8 cellular contexts compared by ENCODE assay signal in genomic region chr12:57489157-57489641, GRCh38. TPM values are rescaled to one million over a fixed set of nuclear protein-coding genes. Genes with fewer than 3 reads are reported as not detected.
A peak's percentile ranks its signal among the peaks of the same experiment; 100 is the strongest.
DNase-seq lines count a peak whose midpoint lies in the region; ATAC-seq and TF ChIP-seq lines count a peak whose summit lies in the region.

No MANE protein-coding gene starts in this region.

- H3K27me3 ChIP-seq in BLaER1 treated with 17β-estradiol and CSF1 and Interleukin-3, amounts not matched to agents 10 nM and 100 nM, result no peaks in the 10 kb centered on the region
- H3K27me3 ChIP-seq in Karpas-422 (ENCODE audit: low read length) (no peaks in the 10 kb centered on the region), muscle layer of duodenum (ENCODE audit: low read depth, low read length) (no peaks in the 10 kb centered on the region)

- H3K36me3 ChIP-seq in BLaER1 treated with 17β-estradiol and CSF1 and Interleukin-3, amounts not matched to agents 10 nM and 100 nM, result peaks cover 45 to 49% (median 47%) of the 10 kb centered on the region in 11 experiments
- H3K36me3 ChIP-seq in Karpas-422 (ENCODE audit: insufficient read depth, low read length) (peaks cover 38% of the 10 kb centered on the region), muscle layer of duodenum (ENCODE audit: control insufficient read depth in 1 of 2, insufficient read depth in 2 of 2, low read length in 2 of 2) (peaks cover 24 to 29% of the 10 kb centered on the region in 2 donors)

- DNase-seq in Karpas-422, result no peak
- peak in 1 of 2 donors; percentile 37 for DNase-seq in cardiac fibroblast (ENCODE audit: low read depth in 2 of 2)
- DNase-seq in NCI-H1092 (lab: John Stamatoyannopoulos, UW), result no peak
- no peak for DNase-seq in NCI-H526 treated with DMSO at 0.1 percent for 48 hours (lab: John Stamatoyannopoulos, UW)
- no peak for DNase-seq in NCI-H510A (lab: John Stamatoyannopoulos, UW)

- peaks cover 0 to 7% (median 4%) of the 10 kb centered on the region in 11 experiments; a peak in 8 of 22 replicates for H3K9me3 ChIP-seq in BLaER1 treated with 17β-estradiol and CSF1 and Interleukin-3, amounts not matched to agents 10 nM and 100 nM (replicated peaks in 1 of 11)
- H3K9me3 ChIP-seq in Karpas-422 (ENCODE audit: low read length), result no peaks in the 10 kb centered on the region
- no peaks in the 10 kb centered on the region for H3K9me3 ChIP-seq in muscle layer of duodenum (ENCODE audit: control insufficient read depth in 1 of 2, low read length in 2 of 2)

- peak overlapping the region in 10 of 11 experiments; percentile 82 to 96 (median 90); a peak in 15 of 22 replicates for H3K27ac ChIP-seq in BLaER1 treated with 17β-estradiol and CSF1 and Interleukin-3, amounts not matched to agents 10 nM and 100 nM
- peak overlapping the region; percentile 70; the same call in 1 of the 2 replicates for H3K27ac ChIP-seq in Karpas-422 (ENCODE audit: low read length)
- H3K27ac ChIP-seq in muscle layer of duodenum (ENCODE audit: low read length), result peak overlapping the region; percentile 72

- H4K20me1 ChIP-seq in BLaER1 treated with 17β-estradiol and CSF1 and Interleukin-3, amounts not matched to agents 10 nM and 100 nM, result peaks cover 0 to 44% (median 26%) of the 10 kb centered on the region in 11 experiments; a peak in 17 of 22 replicates
- H4K20me1 ChIP-seq in Karpas-422 (ENCODE audit: insufficient read depth, low read depth, low read length), result peaks cover 8% of the 10 kb centered on the region; the same call in 1 of the 2 replicates

- H3K9ac ChIP-seq in BLaER1 treated with 17β-estradiol and CSF1 and Interleukin-3, amounts not matched to agents 10 nM and 100 nM, result peak overlapping the region; percentile 82 to 98 (median 90)
- H3K9ac ChIP-seq in Karpas-422 (ENCODE audit: low read length), result peak overlapping the region; percentile 89

- H3K4me1 ChIP-seq in BLaER1 treated with 17β-estradiol and CSF1 and Interleukin-3, amounts not matched to agents 10 nM and 100 nM, result peaks cover 15 to 32% (median 22%) of the 10 kb centered on the region in 10 experiments
- H3K4me1 ChIP-seq in Karpas-422 (ENCODE audit: low read length), result peaks cover 14% of the 10 kb centered on the region
- peaks cover 3 to 13% of the 10 kb centered on the region in 2 donors for H3K4me1 ChIP-seq in muscle layer of duodenum (ENCODE audit: control insufficient read depth in 1 of 2, insufficient read depth in 2 of 2, low read length in 2 of 2)

- peak overlapping the region; percentile 75 to 98 (median 85) for H3K4me3 ChIP-seq in BLaER1 treated with 17β-estradiol and CSF1 and Interleukin-3, amounts not matched to agents 10 nM and 100 nM
- H3K4me3 ChIP-seq in Karpas-422 (ENCODE audit: low read length) (peak overlapping the region; percentile 93), cardiac fibroblast (replicated peaks in 1 of 2; ENCODE audit: low read depth in 2 of 2, low read length in 2 of 2) (peak overlapping the region; percentile 99), muscle layer of duodenum (ENCODE audit: low read depth in 1 of 2, low read length in 2 of 2) (peak overlapping the region; percentile 95 to 98)

- H3K4me2 ChIP-seq in BLaER1 treated with 17β-estradiol and CSF1 and Interleukin-3, amounts not matched to agents 10 nM and 100 nM, result peak overlapping the region; percentile 75 to 97 (median 93)
- peak overlapping the region; percentile 83 for H3K4me2 ChIP-seq in Karpas-422 (ENCODE audit: low read depth, low read length, poor library complexity, severe bottlenecking)

- H2AFZ ChIP-seq in Karpas-422 (ENCODE audit: low read length), result no peak overlapping the region

- ATAC-seq in HG03565 (IDR thresholded peaks at IDR 0.05; ENCODE audit: unreplicated experiment), result no peak

- H3K9me2 ChIP-seq in Karpas-422 (replicated peaks; ENCODE audit: insufficient read depth, low read length), result no peaks in the 10 kb centered on the region

- TF ChIP-seq CTCF in cardiac fibroblast (IDR thresholded peaks at IDR 0.05; ENCODE audit: low read depth, low read length), result no peak

- H3K79me2 ChIP-seq in Karpas-422 (ENCODE audit: low read length), result peaks cover 26% of the 10 kb centered on the region

RNA-seq across cellular contexts. Expression of gene MARS1, which starts 1.3 kb away (rescaled TPM):
- 204 and 260 TPM in 2 replicates for total RNA-seq in Karpas-422 (2014; rRNA removed; shearing (Covaris generic); ENCODE audit: low replicate concordance)

RNA-seq across cellular contexts. Expression of gene ARHGAP9, which starts 9.5 kb away (rescaled TPM):
- total RNA-seq in Karpas-422 (2014; rRNA removed; shearing (Covaris generic); ENCODE audit: low replicate concordance), result 6.7 and 12.3 TPM in 2 replicates

RNA-seq across cellular contexts. Expression of gene GLI1, which starts 29.6 kb away (rescaled TPM):
- total RNA-seq in Karpas-422 (2014; rRNA removed; shearing (Covaris generic); ENCODE audit: low replicate concordance), result 1.9 and 9.3 TPM in 2 replicates

RNA-seq across cellular contexts. Expression of gene DDIT3, which starts 31.1 kb away (rescaled TPM):
- total RNA-seq in Karpas-422 (2014; rRNA removed; shearing (Covaris generic); ENCODE audit: low replicate concordance), result 54.3 and 73.3 TPM in 2 replicates

RNA-seq across cellular contexts. Expression of gene MBD6, which starts 33.4 kb away (rescaled TPM):
- 23.5 and 32.4 TPM in 2 replicates for total RNA-seq in Karpas-422 (2014; rRNA removed; shearing (Covaris generic); ENCODE audit: low replicate concordance)
